ENCODE assay signal across 9 cellular contexts in genomic region chr4:124903995-124904722, GRCh38.
A peak's percentile ranks its signal among the peaks of the same experiment; 100 is the strongest.
DNase-seq lines count a peak whose midpoint lies in the region; FAIRE-seq and TF ChIP-seq lines count a peak whose summit lies in the region.
"Had no signal": no experiment of that assay in that cellular context is flagged by ENCODE, and none has a peak within 500 bp of the region (broad histone marks: within the 10 kb centered on the region; RNA-seq: fewer than 3 reads in every experiment).

No MANE protein-coding gene starts in this region.

- DNase-seq in LNCaP clone FGC (ENCODE audit: low read depth) (peak; percentile 48), astrocyte (ENCODE audit: low read depth) (peak; percentile 71), kidney tubule cell (ENCODE audit: low spot score) (peak; percentile 17), D721Med (ENCODE audit: insufficient read length, low spot score) (no peak), immature natural killer cell (no peak), 8988T (no peak)
- no peak for DNase-seq in stimulated activated CD4-positive, alpha-beta T cell treated with anti-CD3 and anti-CD28 coated beads, Interleukin-4, amount 100 ng/mL, for 4 hours
- DNase-seq: CD4-positive, CD25-positive, alpha-beta regulatory T cell had no signal

- no peaks in the 10 kb centered on the region for H3K36me3 Mint-ChIP-seq in astrocyte (ENCODE audit: low read depth, unreplicated experiment)
- H3K36me3 Mint-ChIP-seq in immature natural killer cell, result no peaks in the 10 kb centered on the region
- H3K36me3 Mint-ChIP-seq: CD4-positive, CD25-positive, alpha-beta regulatory T cell had no signal

- H3K4me3 Mint-ChIP-seq in astrocyte (ENCODE audit: unreplicated experiment) (no peak overlapping the region), immature natural killer cell (no peak overlapping the region)
- H3K4me3 Mint-ChIP-seq: CD4-positive, CD25-positive, alpha-beta regulatory T cell had no signal

- H3K27ac ChIP-seq in 22Rv1, result peak overlapping the region; percentile 61
- no peak overlapping the region for H3K27ac ChIP-seq in astrocyte (ENCODE audit: low read depth, low read length)

- H3K9ac ChIP-seq in astrocyte (ENCODE audit: low read length), result peak overlapping the region; percentile 22

- H3K9me3 Mint-ChIP-seq in astrocyte (ENCODE audit: unreplicated experiment) (no peaks in the 10 kb centered on the region), immature natural killer cell (peaks cover 1 to 18% (median 8%) of the 10 kb centered on the region in 6 donors)

- no peaks in the 10 kb centered on the region for H3K27me3 ChIP-seq in astrocyte (ENCODE audit: insufficient read depth, low read length)

- no peaks in the 10 kb centered on the region for H3K4me1 ChIP-seq in astrocyte (ENCODE audit: insufficient read depth, low read length)

- no peaks in the 10 kb centered on the region for H3K9me3 ChIP-seq in astrocyte (ENCODE audit: insufficient read depth, low read depth, low read length)

- no peak for FAIRE-seq in astrocyte (lab: Jason Lieb, UNC)
- FAIRE-seq in D721Med (lab: Jason Lieb, UNC), result no peak

- TF ChIP-seq CTCF in 22Rv1 (IDR thresholded peaks at IDR 0.05) (no peak), LNCaP clone FGC (IDR thresholded peaks at IDR 0.05; ENCODE audit: control insufficient read depth, extremely low read depth, insufficient read depth) (no peak), astrocyte (IDR thresholded peaks at IDR 0.05; ENCODE audit: insufficient read depth, low read depth, low read length) (no peak), D721Med (IDR thresholded peaks at IDR 0.05; ENCODE audit: insufficient read depth, missing control alignments) (no peak)

- peak overlapping the region; percentile 57 for H2AFZ ChIP-seq in astrocyte (ENCODE audit: low read depth, low read length)

- H3K36me3 ChIP-seq in astrocyte (ENCODE audit: insufficient read depth, low read length), result no peaks in the 10 kb centered on the region

- H3K4me2 ChIP-seq in astrocyte (ENCODE audit: low read length), result peak overlapping the region; percentile 69

- H3K4me1 Mint-ChIP-seq in astrocyte (ENCODE audit: low read depth, unreplicated experiment) (no peaks in the 10 kb centered on the region), immature natural killer cell (no peaks in the 10 kb centered on the region)
- H3K4me1 Mint-ChIP-seq: CD4-positive, CD25-positive, alpha-beta regulatory T cell had no signal

- H3K4me3 ChIP-seq in LNCaP clone FGC (ENCODE audit: low read depth, low read length) (no peak overlapping the region), astrocyte (ENCODE audit: insufficient read depth, low read depth, low read length) (peak overlapping the region; percentile 41)

- H3K79me2 ChIP-seq in astrocyte (ENCODE audit: insufficient read depth, low read length), result no peaks in the 10 kb centered on the region

- no peaks in the 10 kb centered on the region for H4K20me1 ChIP-seq in astrocyte (ENCODE audit: insufficient read depth, low read length)

- H3K27me3 Mint-ChIP-seq in astrocyte (ENCODE audit: low read depth, unreplicated experiment), result no peaks in the 10 kb centered on the region
- no peaks in the 10 kb centered on the region for H3K27me3 Mint-ChIP-seq in immature natural killer cell (ENCODE audit: low read depth in 3 of 3)
- H3K27me3 Mint-ChIP-seq: CD4-positive, CD25-positive, alpha-beta regulatory T cell had no signal

- H3K27ac Mint-ChIP-seq in astrocyte (ENCODE audit: unreplicated experiment), result no peak overlapping the region
- no peak overlapping the region for H3K27ac Mint-ChIP-seq in immature natural killer cell
- H3K27ac Mint-ChIP-seq: CD4-positive, CD25-positive, alpha-beta regulatory T cell had no signal

Comparison
In these comparisons a context has a peak if more than half of its experiments do, and no peak if none do; other contexts are left out.
1. DNase-seq: peak in LNCaP clone FGC (single experiment), astrocyte (single experiment) and kidney tubule cell (single experiment); none in D721Med (single experiment), immature natural killer cell (0 of 3), 8988T (single experiment) and stimulated activated CD4-positive, alpha-beta T cell treated with anti-CD3 and anti-CD28 coated beads, Interleukin-4, amount 100 ng/mL, for 4 hours (0 of 2).